ENCODE assay signal across 12 cellular contexts in the genomic region with DNA sequence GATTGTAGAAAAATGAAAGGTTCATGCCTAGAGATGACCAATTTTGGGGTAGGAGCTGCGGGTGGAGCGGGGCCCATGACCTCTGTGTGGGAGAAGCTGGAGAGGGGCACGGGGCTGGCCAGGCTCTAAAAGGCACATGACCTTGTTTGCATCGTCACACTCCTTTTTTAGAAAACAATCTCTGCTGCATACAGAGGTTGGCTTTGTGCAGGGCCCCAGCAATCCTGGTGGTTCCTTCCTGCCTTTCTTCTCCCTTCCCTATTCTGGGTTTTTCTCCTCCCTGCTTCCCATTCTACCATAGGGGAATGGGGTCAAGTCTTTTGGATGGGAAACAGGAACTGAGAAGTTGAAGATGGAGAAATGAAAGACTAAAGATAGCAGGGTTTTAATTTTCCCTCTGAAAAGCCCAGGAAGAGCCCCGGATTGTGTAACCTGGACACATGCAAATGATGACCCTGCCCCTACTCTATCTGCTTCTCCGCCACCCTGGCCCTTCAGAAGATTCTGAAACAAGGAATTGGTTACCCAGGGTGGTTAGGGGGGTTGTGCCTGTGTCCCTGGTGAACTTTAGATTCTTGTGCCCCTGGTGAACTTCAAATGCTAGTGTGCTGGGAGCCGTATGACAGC. TPM values are rescaled to one million over a fixed set of nuclear protein-coding genes. Genes with fewer than 3 reads are reported as not detected.
A peak's percentile ranks its signal among the peaks of the same experiment; 100 is the strongest.
DNase-seq lines count a peak whose midpoint lies in the region; FAIRE-seq and TF ChIP-seq lines count a peak whose summit lies in the region.
"Had no signal": no experiment of that assay in that cellular context is flagged by ENCODE, and none has a peak within 500 bp of the region (broad histone marks: within the 10 kb centered on the region; RNA-seq: fewer than 3 reads in every experiment).

No MANE protein-coding gene starts in this region.

- intact Hi-C loops in endothelial cell of umbilical vein (cut with micrococcal nuclease) (loop anchor here (1.0 kb wide), 1 partner anchor 9 kb away; no protein-coding TSS in a partner anchor), OCI-LY7 (cut with micrococcal nuclease; ENCODE audit: unreplicated experiment) (no loop called here)

- 67% methylated on average over 7 of the region's 7 CpGs for WGBS in suprapubic skin

- TF ChIP-seq EP300 in suprapubic skin (IDR thresholded peaks at IDR 0.05) = no peak

- no peak overlapping the region for H3K4me3 Mint-ChIP-seq in activated CD4-positive, alpha-beta T cell treated with anti-CD3 and anti-CD28 coated beads, Interleukin-2, amount 10 ng/mL, durations not matched to agents 7 days and 5 days
- H3K4me3 Mint-ChIP-seq: activated naive CD8-positive, alpha-beta T cell treated with anti-CD3 and anti-CD28 coated beads, Interleukin-2, amount 50 U/mL, for 24 hours had no signal

- no peaks in the 10 kb centered on the region for H3K9me2 ChIP-seq in OCI-LY7 (ENCODE audit: insufficient read depth, low read length)

- no peaks in the 10 kb centered on the region for H3K4me1 Mint-ChIP-seq in activated CD4-positive, alpha-beta T cell treated with anti-CD3 and anti-CD28 coated beads, Interleukin-2, amount 10 ng/mL, durations not matched to agents 7 days and 5 days
- H3K4me1 Mint-ChIP-seq: activated naive CD8-positive, alpha-beta T cell treated with anti-CD3 and anti-CD28 coated beads, Interleukin-2, amount 50 U/mL, for 24 hours had no signal

- peaks cover 3% of the 10 kb centered on the region for H3K27me3 Mint-ChIP-seq in activated CD4-positive, alpha-beta T cell treated with anti-CD3 and anti-CD28 coated beads, Interleukin-2, amount 10 ng/mL, durations not matched to agents 7 days and 5 days

- no peak overlapping the region for H3K27ac Mint-ChIP-seq in activated CD4-positive, alpha-beta T cell treated with anti-CD3 and anti-CD28 coated beads, Interleukin-2, amount 10 ng/mL, durations not matched to agents 7 days and 5 days
- H3K27ac Mint-ChIP-seq: activated naive CD8-positive, alpha-beta T cell treated with anti-CD3 and anti-CD28 coated beads, Interleukin-2, amount 50 U/mL, for 24 hours had no signal

- no peak overlapping the region for H3K9ac ChIP-seq in endothelial cell of umbilical vein (replicated peaks; ENCODE audit: extremely low read depth, insufficient read depth, low read length)

- H3K9me3 Mint-ChIP-seq in activated CD4-positive, alpha-beta T cell treated with anti-CD3 and anti-CD28 coated beads, Interleukin-2, amount 10 ng/mL, durations not matched to agents 7 days and 5 days = no peaks in the 10 kb centered on the region
- H3K9me3 Mint-ChIP-seq: activated naive CD8-positive, alpha-beta T cell treated with anti-CD3 and anti-CD28 coated beads, Interleukin-2, amount 50 U/mL, for 24 hours had no signal

- peak; percentile 82 for FAIRE-seq in endothelial cell of umbilical vein (lab: Jason Lieb, UNC)

- H3K27me3 ChIP-seq in endothelial cell of umbilical vein (ENCODE audit: control insufficient read depth in 2 of 2, insufficient read depth in 2 of 2, low read length in 2 of 2) = no peaks in the 10 kb centered on the region
- H3K27me3 ChIP-seq in suprapubic skin = no peaks in the 10 kb centered on the region

- dilution Hi-C loops in endothelial cell of umbilical vein (cut with MboI; ENCODE audit: extremely low pct_ligation_motif_present, low sequenced_read_pairs) = no loop called here

- H3K79me2 ChIP-seq in endothelial cell of umbilical vein (ENCODE audit: control insufficient read depth, insufficient read depth, low read length) (peaks cover 94% of the 10 kb centered on the region), OCI-LY7 (ENCODE audit: insufficient read depth, low read depth, low read length) (no peaks in the 10 kb centered on the region)

- no peak overlapping the region for H2AFZ ChIP-seq in endothelial cell of umbilical vein (ENCODE audit: low read depth, low read length)
- no peak overlapping the region for H2AFZ ChIP-seq in OCI-LY7 (ENCODE audit: low read length)

- no peak overlapping the region for H3K4me2 ChIP-seq in endothelial cell of umbilical vein (ENCODE audit: insufficient read depth, low read length)
- H3K4me2 ChIP-seq in OCI-LY7 (ENCODE audit: low read length) = no peak overlapping the region

- H3K9me1 ChIP-seq in endothelial cell of umbilical vein (replicated peaks; ENCODE audit: control insufficient read depth, extremely low read depth, insufficient read depth, low read length) = no peaks in the 10 kb centered on the region

- TF ChIP-seq POLR2A in NB4 (IDR thresholded peaks at IDR 0.05; ENCODE audit: extremely low read depth, insufficient read length) (no peak), endothelial cell of umbilical vein (IDR thresholded peaks at IDR 0.05; ENCODE audit: low read depth, low read length) (no peak), suprapubic skin (IDR thresholded peaks at IDR 0.05) (no peak)

- TF ChIP-seq CTCF in NB4 (IDR thresholded peaks at IDR 0.05; ENCODE audit: low read depth, low read length) (no peak), endothelial cell of umbilical vein (IDR thresholded peaks at IDR 0.05; ENCODE audit: extremely low read depth in 1 of 2, insufficient read depth in 1 of 2, low read depth in 1 of 2, low read length in 2 of 2) (no peak), suprapubic skin (IDR thresholded peaks at IDR 0.05) (no peak), OCI-LY7 (conservative IDR thresholded peaks at IDR 0.05; ENCODE audit: low read length) (no peak)

- H3K36me3 ChIP-seq in endothelial cell of umbilical vein (ENCODE audit: control insufficient read depth in 2 of 2, extremely low read depth in 1 of 2, insufficient read depth in 2 of 2, low read length in 2 of 2) (no peaks in the 10 kb centered on the region), suprapubic skin (no peaks in the 10 kb centered on the region), OCI-LY7 (ENCODE audit: insufficient read depth, low read length) (no peaks in the 10 kb centered on the region)

- H3K4me1 ChIP-seq in endothelial cell of umbilical vein (ENCODE audit: control insufficient read depth, extremely low read depth, insufficient read depth, low read length) (peaks cover 85% of the 10 kb centered on the region), suprapubic skin (peaks cover 84% of the 10 kb centered on the region), OCI-LY7 (ENCODE audit: insufficient read depth, low read length, poor library complexity, severe bottlenecking) (no peaks in the 10 kb centered on the region)

- no peak overlapping the region for H3K4me3 ChIP-seq in NB4 (ENCODE audit: low read depth, low read length)
- H3K4me3 ChIP-seq in endothelial cell of umbilical vein (replicated peaks in 1 of 3; ENCODE audit: insufficient read depth in 1 of 3, low read depth in 1 of 3, low read length in 3 of 3) = no peak overlapping the region
- H3K4me3 ChIP-seq in suprapubic skin = no peak overlapping the region
- no peak overlapping the region for H3K4me3 ChIP-seq in OCI-LY7 (ENCODE audit: low read depth, low read length, poor library complexity, severe bottlenecking)

- H3K9me3 ChIP-seq in endothelial cell of umbilical vein (replicated peaks; ENCODE audit: control insufficient read depth, insufficient read depth, low read length) (no peaks in the 10 kb centered on the region), suprapubic skin (no peaks in the 10 kb centered on the region), OCI-LY7 (ENCODE audit: low read length) (no peaks in the 10 kb centered on the region)

- CTCF ChIA-PET in endothelial cell of umbilical vein (lab: Charles Lee) = interaction anchor here (0.9 to 2.4 kb wide), 8 partner anchors 9 to 118 kb away, joined by 3 to 7 read pairs (median 4); no protein-coding TSS in a partner anchor
- CTCF ChIA-PET in activated CD4-positive, alpha-beta T cell treated with anti-CD3 and anti-CD28 coated beads, Interleukin-2, amount 10 ng/mL, durations not matched to agents 7 days and 5 days (lab: Charles Lee) = interaction anchor here (1.0 kb wide), 1 partner anchor 12 kb away, joined by 3 read pairs; no protein-coding TSS in a partner anchor
- CTCF ChIA-PET in OCI-LY7 (lab: Charles Lee; ENCODE audit: unreplicated experiment) = no interaction called here

- DNase-seq in NB4 (ENCODE audit: low read depth) (peak; percentile 46), endothelial cell of umbilical vein (ENCODE audit: low read depth, low spot score) (peak; percentile 74), lung microvascular endothelial cell (ENCODE audit: low read depth in 2 of 2) (peak; percentile 44 to 58), suprapubic skin (ENCODE audit: low spot score in 2 of 2) (no peak), SHP77 (lab: John Stamatoyannopoulos, UW) (no peak), SW 1271 (lab: John Stamatoyannopoulos, UW) (no peak), OCI-LY7 (ENCODE audit: low spot score) (no peak)
- DNase-seq in activated CD4-positive, alpha-beta T cell treated with anti-CD3 and anti-CD28 coated beads, Interleukin-2, amount 10 ng/mL, durations not matched to agents 7 days and 5 days = no peak
- DNase-seq: activated CD4-positive, alpha-beta T cell treated with anti-CD3 and anti-CD28 coated beads, Interleukin-2, amount 50 U/mL, for 4 hours; activated naive CD8-positive, alpha-beta T cell treated with anti-CD3 and anti-CD28 coated beads, Interleukin-2, amount 50 U/mL, for 24 hours; NCI-H226; stimulated activated naive CD8-positive, alpha-beta T cell treated with anti-CD3 and anti-CD28 coated beads, Interleukin-15, Interleukin-2, amounts not matched to agents 100 U/mL and 50 U/mL, for 24 hours had no signal

- H3K27ac ChIP-seq in endothelial cell of umbilical vein (ENCODE audit: insufficient read depth, low read depth, low read length) = peak overlapping the region; percentile 90
- H3K27ac ChIP-seq in suprapubic skin = peak overlapping the region; percentile 71
- H3K27ac ChIP-seq in OCI-LY7 (ENCODE audit: low read depth, low read length, poor library complexity, severe bottlenecking) = no peak overlapping the region

- POLR2A ChIA-PET in endothelial cell of umbilical vein (lab: Charles Lee) = no interaction called here
- POLR2A ChIA-PET in activated CD4-positive, alpha-beta T cell treated with anti-CD3 and anti-CD28 coated beads, Interleukin-2, amount 10 ng/mL, durations not matched to agents 7 days and 5 days (lab: Charles Lee) = no interaction called here
- POLR2A ChIA-PET in OCI-LY7 (lab: Charles Lee) = no interaction called here

- TSS peak; percentile 20 for BruUV-seq in endothelial cell of umbilical vein (replicated peaks; lab: Mats Ljungman, UMichigan)
- no TSS peak for BruUV-seq in OCI-LY7 (replicated peaks; lab: Mats Ljungman, UMichigan)

- H3K36me3 Mint-ChIP-seq in activated CD4-positive, alpha-beta T cell treated with anti-CD3 and anti-CD28 coated beads, Interleukin-2, amount 10 ng/mL, durations not matched to agents 7 days and 5 days (ENCODE audit: low read depth) = no peaks in the 10 kb centered on the region

- H4K20me1 ChIP-seq in endothelial cell of umbilical vein (replicated peaks; ENCODE audit: control insufficient read depth, extremely low read depth, insufficient read depth, low read length) = no peaks in the 10 kb centered on the region
- no peaks in the 10 kb centered on the region for H4K20me1 ChIP-seq in OCI-LY7 (ENCODE audit: insufficient read depth, low read length)

RNA-seq across cellular contexts. Expression of gene ASAP2, which starts 53.9 kb away (rescaled TPM):
- total RNA-seq in endothelial cell of umbilical vein (75.8 and 79.2 TPM in 2 replicates), lung microvascular endothelial cell (26.2 and 28.8 TPM in 2 replicates), suprapubic skin (10 to 100 TPM; 22.0 to 54.6 (median 30.0) TPM), OCI-LY7 (2022) (0.07 and 0.27 TPM in 2 replicates)
- polyA plus RNA-seq in endothelial cell of umbilical vein = 26.4 and 31.1 TPM in 2 replicates
- 31.6 and 32.0 TPM in 2 replicates for polyA plus RNA-seq in endothelial cell of umbilical vein (2011; cell fraction: cytosol; rRNA removed)
- 85.8 and 94.0 TPM in 2 replicates for polyA plus RNA-seq in endothelial cell of umbilical vein (2011; cell fraction: nucleus; rRNA removed)
- 39.1 and 42.5 TPM in 2 replicates for polyA plus RNA-seq in endothelial cell of umbilical vein (2012)
- 66.1 and 67.7 TPM in 2 replicates for polyA minus RNA-seq in endothelial cell of umbilical vein
- polyA minus RNA-seq in endothelial cell of umbilical vein (2011; cell fraction: cytosol; rRNA and poly(A)+ RNA removed) = 7.3 TPM
- polyA minus RNA-seq in endothelial cell of umbilical vein (2011; cell fraction: nucleus; rRNA and poly(A)+ RNA removed) = 92.1 and 117 TPM in 2 replicates
- under 1 TPM; 0.17 to 0.25 TPM for total RNA-seq in activated CD4-positive, alpha-beta T cell treated with anti-CD3 and anti-CD28 coated beads, Interleukin-2, amount 10 ng/mL, durations not matched to agents 7 days and 5 days
- total RNA-seq in OCI-LY7 (2014; rRNA removed; shearing (Covaris generic)) = 0.03 TPM in 1 of 2 replicates, not detected in the other

Comparison
In these comparisons a context has a peak if more than half of its experiments do, and no peak if none do; other contexts are left out.
1. DNase-seq: peak in NB4 (single experiment), endothelial cell of umbilical vein (single experiment) and lung microvascular endothelial cell (2 of 2); none in suprapubic skin (0 of 2), SHP77 (0 of 2), activated CD4-positive, alpha-beta T cell treated with anti-CD3 and anti-CD28 coated beads, Interleukin-2, amount 10 ng/mL, durations not matched to agents 7 days and 5 days (single experiment), SW 1271 (0 of 2) and OCI-LY7 (single experiment).
2. RNA of gene ASAP2, which starts 53.9 kb away (total RNA-seq): 75.8 to 79.2 TPM in endothelial cell of umbilical vein, 22.0 to 54.6 TPM in suprapubic skin and 26.2 to 28.8 TPM in lung microvascular endothelial cell; 0.03 to 0.27 TPM in OCI-LY7 and 0.17 to 0.25 TPM in activated CD4-positive, alpha-beta T cell treated with anti-CD3 and anti-CD28 coated beads, Interleukin-2, amount 10 ng/mL, durations not matched to agents 7 days and 5 days; every median in the first group is over 10 times any median in the second.